Comparison of ENCODE assay signal across 9 cellular contexts in the genomic region with DNA sequence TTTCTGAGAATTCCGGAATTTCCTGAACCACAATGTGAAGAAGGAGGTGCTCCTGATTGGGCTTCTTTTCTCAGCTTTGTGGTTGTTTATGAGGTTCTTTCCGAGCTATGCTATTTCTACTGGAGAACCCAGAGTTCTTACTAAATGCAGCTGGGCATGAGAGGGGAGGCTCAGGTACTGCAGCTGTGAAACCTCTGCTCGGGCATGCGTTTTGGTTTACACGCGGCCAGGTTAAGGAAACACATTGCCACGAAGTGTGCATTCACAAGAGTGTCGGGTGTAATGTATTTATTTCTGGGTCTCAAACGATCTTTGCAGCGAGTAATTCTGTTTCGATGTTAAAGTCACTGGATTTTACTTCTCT. TPM values are rescaled to one million over a fixed set of nuclear protein-coding genes. Genes with fewer than 3 reads are reported as not detected.
DNase-seq lines count a peak whose midpoint lies in the region; ATAC-seq, FAIRE-seq and TF ChIP-seq lines count a peak whose summit lies in the region.
"Had no signal": no experiment of that assay in that cellular context is flagged by ENCODE, and none has a peak within 500 bp of the region (broad histone marks: within the 10 kb centered on the region; RNA-seq: fewer than 3 reads in every experiment).

No MANE protein-coding gene starts in this region.

- peaks cover 32% of the 10 kb centered on the region for H3K4me1 Mint-ChIP-seq in nephron progenitor cell

- TF ChIP-seq CTCF in nephron progenitor cell (IDR thresholded peaks at IDR 0.05) = no peak
- no peak for TF ChIP-seq CTCF in upper lobe of right lung (IDR thresholded peaks at IDR 0.05)

- DNase-seq in GM12891 (ENCODE audit: insufficient read length, low spot score) = no peak
- peak; percentile 71 for DNase-seq in KG1 (lab: John Stamatoyannopoulos, UW)
- peak; percentile 50 to 52 for DNase-seq in activated CD4-positive, alpha-beta T cell treated with anti-CD3 and anti-CD28 coated beads, Interleukin-2, amount 50 U/mL, for 4 hours
- no peak for DNase-seq in epithelial cell of prostate (ENCODE audit: low read depth, low spot score)
- DNase-seq in nephron progenitor cell = peak; percentile 30
- no peak for DNase-seq in upper lobe of right lung
- DNase-seq in AG08395 (ENCODE audit: low spot score) = no peak

- ATAC-seq in GM21786 (IDR thresholded peaks at IDR 0.05; ENCODE audit: unreplicated experiment) = peak; percentile 19
- ATAC-seq in upper lobe of right lung = no peak

- no peaks in the 10 kb centered on the region for H3K9me3 Mint-ChIP-seq in nephron progenitor cell

- H3K4me1 ChIP-seq in upper lobe of right lung = peaks cover 23% of the 10 kb centered on the region

- H3K27ac Mint-ChIP-seq in nephron progenitor cell = peak overlapping the region; percentile 93

- peaks cover 30% of the 10 kb centered on the region for H3K36me3 Mint-ChIP-seq in nephron progenitor cell (ENCODE audit: low read depth)

- peak; percentile 72 for FAIRE-seq in GM12891 (lab: Jason Lieb, UNC)
- FAIRE-seq: endometrium had no signal

- H3K27me3 Mint-ChIP-seq in nephron progenitor cell (ENCODE audit: low read depth, poor library complexity) = peaks cover 8% of the 10 kb centered on the region

- peak overlapping the region; percentile 74 for H3K4me3 ChIP-seq in upper lobe of right lung

- no peaks in the 10 kb centered on the region for H3K9me3 ChIP-seq in upper lobe of right lung

- 0 out of 2 replicates have a peak, but pooled peaks have one; percentile 10 for TF ChIP-seq POLR2A in GM12891 (IDR thresholded peaks at IDR 0.05; ENCODE audit: low read depth, low read length)

- peaks cover 5% of the 10 kb centered on the region for H3K27me3 ChIP-seq in upper lobe of right lung

- intact Hi-C loops in upper lobe of right lung (cut with DNase I) = no loop called here

- H3K4me3 Mint-ChIP-seq in nephron progenitor cell = peak overlapping the region; percentile 92

- H3K27ac ChIP-seq in epithelial cell of prostate (peak overlapping the region; percentile 89), upper lobe of right lung (peak overlapping the region; percentile 39)

- H3K36me3 ChIP-seq in upper lobe of right lung = peaks cover 13% of the 10 kb centered on the region

TF ChIP-seq in GM12891, 5 proteins besides CTCF, POLR2A, EP300 and RAD21:
- no peak for TF ChIP-seq TAF1 (IDR thresholded peaks at IDR 0.05; ENCODE audit: low read depth, low read length)
- TF ChIP-seq POLR2AphosphoS5 (IDR thresholded peaks at IDR 0.05; ENCODE audit: low read depth, low read length) = no peak
- no peak for TF ChIP-seq POU2F2 (IDR thresholded peaks at IDR 0.05; ENCODE audit: low read depth, low read length)
- TF ChIP-seq PAX5 (IDR thresholded peaks at IDR 0.05; ENCODE audit: insufficient read depth, low read length, severe bottlenecking) = no peak
- no peak for TF ChIP-seq SPI1 (IDR thresholded peaks at IDR 0.05; ENCODE audit: low read depth, low read length)

RNA-seq across cellular contexts. Expression of a gene that starts 0.7 kb away (rescaled TPM):
- polyA plus RNA-seq in GM12891 (2012; ENCODE audit: low read depth, missing spikeins) = 2.8 TPM
- 3.3 TPM for total RNA-seq in upper lobe of right lung

RNA-seq across cellular contexts. Expression of a gene that starts 51.6 kb away (rescaled TPM):
- polyA plus RNA-seq in GM12891 (2012; ENCODE audit: low read depth, missing spikeins) = 3.6 TPM
- 8.1 TPM for total RNA-seq in upper lobe of right lung

Comparison
In these comparisons a context has a peak if more than half of its experiments do, and no peak if none do; other contexts are left out.
1. DNase-seq: peak in KG1 (single experiment), activated CD4-positive, alpha-beta T cell treated with anti-CD3 and anti-CD28 coated beads, Interleukin-2, amount 50 U/mL, for 4 hours (2 of 2) and nephron progenitor cell (single experiment); none in GM12891 (single experiment), epithelial cell of prostate (single experiment), upper lobe of right lung (single experiment) and AG08395 (single experiment).